ENCODE assay signal across 28 cellular contexts in the genomic region with DNA sequence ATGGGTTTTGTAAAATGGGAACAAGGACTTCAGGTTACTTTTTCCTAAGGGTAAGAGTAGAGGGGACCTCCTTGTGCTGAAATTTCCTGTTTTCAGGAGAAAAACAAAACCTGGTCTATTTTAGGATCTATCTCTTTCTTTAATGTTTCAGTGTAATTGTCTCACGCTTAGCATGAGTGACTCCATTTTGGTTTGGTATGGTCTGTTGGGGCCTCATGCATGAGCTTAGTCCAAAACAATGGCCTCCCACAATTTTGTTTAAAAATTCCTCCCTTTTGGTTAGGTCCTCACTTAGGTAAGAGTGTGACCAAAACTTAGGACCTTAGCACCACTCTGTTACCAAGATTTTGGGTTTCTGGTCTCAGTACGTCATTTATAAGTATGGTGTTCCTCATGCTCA.
"Had no signal": no experiment of that assay in that cellular context is flagged by ENCODE, and none has a peak within 500 bp of the region (broad histone marks: within the 10 kb centered on the region; RNA-seq: fewer than 3 reads in every experiment).

No MANE protein-coding gene starts in this region.

- H3K27ac Mint-ChIP-seq: stimulated activated effector memory CD8-positive, alpha-beta T cell treated with anti-CD3 and anti-CD28 coated beads, Interleukin-12 subunit alpha, Interleukin-12 subunit beta, amount 100 ng/mL, for 72 hours; stimulated activated memory B cell treated with anti-CD40 and anti-IgM and Interleukin-4, amounts not matched to agents 10 μg/mL and 1 μg/mL and 100 μg/mL, for 72 hours; stimulated activated naive B cell treated with anti-CD40 and anti-IgM and Interleukin-4, amounts not matched to agents 10 μg/mL and 1 μg/mL and 100 μg/mL, for 72 hours; stimulated activated naive CD8-positive, alpha-beta T cell treated with anti-CD3 and anti-CD28 coated beads, Interleukin-15, amount 100 ng/mL, for 72 hours; stimulated activated naive CD8-positive, alpha-beta T cell treated with anti-CD3 and anti-CD28 coated beads, Interleukin-15, Interleukin-2, amounts not matched to agents 100 ng/mL and 50 ng/mL, for 24 hours; type B pancreatic cell had no signal

- H3K4me1 Mint-ChIP-seq: stimulated activated effector memory CD8-positive, alpha-beta T cell treated with anti-CD3 and anti-CD28 coated beads, Interleukin-12 subunit alpha, Interleukin-12 subunit beta, amount 100 ng/mL, for 72 hours; stimulated activated memory B cell treated with anti-CD40 and anti-IgM and Interleukin-4, amounts not matched to agents 10 μg/mL and 1 μg/mL and 100 μg/mL, for 72 hours; stimulated activated naive B cell treated with anti-CD40 and anti-IgM and Interleukin-4, amounts not matched to agents 10 μg/mL and 1 μg/mL and 100 μg/mL, for 72 hours; stimulated activated naive CD8-positive, alpha-beta T cell treated with anti-CD3 and anti-CD28 coated beads, Interleukin-15, amount 100 ng/mL, for 72 hours had no signal

- H3K4me1 ChIP-seq: stomach, testis, thyroid gland, tibial artery, tibial nerve, transverse colon, upper lobe of left lung, upper lobe of right lung, uterus, vagina had no signal

- H3K36me3 ChIP-seq: uterus had no signal

- H3K27me3 Mint-ChIP-seq: stimulated activated memory B cell treated with anti-CD40 and anti-IgM and Interleukin-4, amounts not matched to agents 10 μg/mL and 1 μg/mL and 100 μg/mL, for 72 hours; stimulated activated naive B cell treated with anti-CD40 and anti-IgM and Interleukin-4, amounts not matched to agents 10 μg/mL and 1 μg/mL and 100 μg/mL, for 72 hours; stimulated activated naive CD8-positive, alpha-beta T cell treated with anti-CD3 and anti-CD28 coated beads, Interleukin-15, amount 100 ng/mL, for 72 hours; stimulated activated naive CD8-positive, alpha-beta T cell treated with anti-CD3 and anti-CD28 coated beads, Interleukin-15, Interleukin-2, amounts not matched to agents 100 ng/mL and 50 ng/mL, for 24 hours; type B pancreatic cell had no signal

- H3K27me3 ChIP-seq: stomach, testis, thyroid gland, tibial artery, tibial nerve, transverse colon, upper lobe of left lung, upper lobe of right lung, uterus, vagina had no signal

- H3K4me3 ChIP-seq: stomach, testis, thoracic aorta, thyroid gland, tibial artery, tibial nerve, transverse colon, upper lobe of left lung, upper lobe of right lung, uterus, vagina had no signal

- H3K9me3 Mint-ChIP-seq: stimulated activated effector memory CD8-positive, alpha-beta T cell treated with anti-CD3 and anti-CD28 coated beads, Interleukin-12 subunit alpha, Interleukin-12 subunit beta, amount 100 ng/mL, for 72 hours; stimulated activated memory B cell treated with anti-CD40 and anti-IgM and Interleukin-4, amounts not matched to agents 10 μg/mL and 1 μg/mL and 100 μg/mL, for 72 hours; stimulated activated naive B cell treated with anti-CD40 and anti-IgM and Interleukin-4, amounts not matched to agents 10 μg/mL and 1 μg/mL and 100 μg/mL, for 72 hours; stimulated activated naive CD8-positive, alpha-beta T cell treated with anti-CD3 and anti-CD28 coated beads, Interleukin-15, amount 100 ng/mL, for 72 hours; stimulated activated naive CD8-positive, alpha-beta T cell treated with anti-CD3 and anti-CD28 coated beads, Interleukin-15, Interleukin-2, amounts not matched to agents 100 ng/mL and 50 ng/mL, for 24 hours; type B pancreatic cell had no signal

- ATAC-seq: stimulated activated effector memory CD8-positive, alpha-beta T cell treated with anti-CD3 and anti-CD28 coated beads, Interleukin-12 subunit alpha, Interleukin-12 subunit beta, amount 100 ng/mL, for 72 hours; stimulated activated memory B cell treated with anti-CD40 and anti-IgM and Interleukin-4, amounts not matched to agents 10 μg/mL and 1 μg/mL and 100 μg/mL, for 72 hours; stimulated activated naive B cell treated with anti-CD40 and anti-IgM and Interleukin-4, amounts not matched to agents 10 μg/mL and 1 μg/mL and 100 μg/mL, for 72 hours; stimulated activated naive CD8-positive, alpha-beta T cell treated with anti-CD3 and anti-CD28 coated beads, Interleukin-15, amount 100 ng/mL, for 72 hours; stimulated activated naive CD8-positive, alpha-beta T cell treated with anti-CD3 and anti-CD28 coated beads, Interleukin-15, Interleukin-2, amounts not matched to agents 100 U/mL and 50 U/mL, for 24 hours; upper lobe of right lung had no signal

- H3K27ac ChIP-seq: stomach, testis, thoracic aorta, thyroid gland, tibial artery, tibial nerve, transverse colon, upper lobe of left lung, upper lobe of right lung, uterus, vagina had no signal

- DNase-seq: stimulated activated CD4-positive, alpha-beta T cell treated with anti-CD3 and anti-CD28 coated beads, Interleukin-2, amount 100 ng/mL, for 48 hours; stimulated activated CD4-positive, alpha-beta T cell treated with anti-CD3 and anti-CD28 coated beads, Interleukin-4, amount 100 ng/mL, for 1 hour; stimulated activated CD4-positive, alpha-beta T cell treated with anti-CD3 and anti-CD28 coated beads, Interleukin-4, amount 100 ng/mL, for 24 hours; stimulated activated CD4-positive, alpha-beta T cell treated with anti-CD3 and anti-CD28 coated beads, Interleukin-4, amount 100 ng/mL, for 4 hours; stimulated activated CD8-positive, alpha-beta memory T cell treated with anti-CD3 and anti-CD28 coated beads, Interleukin-4, amount 100 ng/mL, for 48 hours; stimulated activated naive B cell treated with anti-CD40 and anti-IgM and Interleukin-4, amounts not matched to agents 10 μg/mL and 1 μg/mL and 100 μg/mL, for 72 hours; stimulated activated naive CD4-positive, alpha-beta T cell; stimulated activated naive CD4-positive, alpha-beta T cell treated with Interleukin-2 at 50 U/mL for 16 hours; stimulated activated naive CD8-positive, alpha-beta T cell treated with anti-CD3 and anti-CD28 coated beads, Interleukin-15, amount 100 ng/mL, for 72 hours; stimulated activated naive CD8-positive, alpha-beta T cell treated with anti-CD3 and anti-CD28 coated beads, Interleukin-15, Interleukin-2, amounts not matched to agents 100 U/mL and 50 U/mL, for 24 hours; stomach; substantia nigra; testis; thyroid gland; tibial artery; transverse colon; trophoblast cell; upper lobe of left lung; upper lobe of right lung; uterus had no signal

- FAIRE-seq: urothelium cell line had no signal

- H3K9me3 ChIP-seq: stomach, testis, thoracic aorta, thyroid gland, tibial artery, tibial nerve, transverse colon, upper lobe of left lung, upper lobe of right lung, uterus, vagina had no signal

- H3K4me3 Mint-ChIP-seq: stimulated activated effector memory CD8-positive, alpha-beta T cell treated with anti-CD3 and anti-CD28 coated beads, Interleukin-12 subunit alpha, Interleukin-12 subunit beta, amount 100 ng/mL, for 72 hours; stimulated activated memory B cell treated with anti-CD40 and anti-IgM and Interleukin-4, amounts not matched to agents 10 μg/mL and 1 μg/mL and 100 μg/mL, for 72 hours; stimulated activated naive B cell treated with anti-CD40 and anti-IgM and Interleukin-4, amounts not matched to agents 10 μg/mL and 1 μg/mL and 100 μg/mL, for 72 hours; stimulated activated naive CD8-positive, alpha-beta T cell treated with anti-CD3 and anti-CD28 coated beads, Interleukin-15, amount 100 ng/mL, for 72 hours; stimulated activated naive CD8-positive, alpha-beta T cell treated with anti-CD3 and anti-CD28 coated beads, Interleukin-15, Interleukin-2, amounts not matched to agents 100 ng/mL and 50 ng/mL, for 24 hours; type B pancreatic cell had no signal
